In the genomic region with DNA sequence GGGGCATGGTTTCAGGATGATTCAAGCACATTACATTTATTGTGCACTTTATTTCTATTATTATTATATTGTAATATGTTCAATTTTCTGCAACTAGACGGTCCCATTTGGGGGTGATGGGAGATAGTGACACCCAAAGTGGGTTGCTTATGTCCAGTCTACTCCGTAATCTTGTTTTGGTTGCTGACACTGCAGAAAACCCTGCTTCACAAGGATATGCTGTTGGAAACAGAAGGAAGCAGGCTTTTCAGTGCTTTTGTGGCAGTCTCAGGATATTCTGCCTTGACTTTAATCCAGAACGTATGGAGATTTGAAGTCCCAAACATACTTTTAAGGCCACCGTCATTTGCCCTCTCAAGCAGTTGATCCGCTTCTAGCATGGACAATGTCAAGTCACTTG, we compare ENCODE assay signal across 31 cellular contexts.
"Had no signal": no experiment of that assay in that cellular context is flagged by ENCODE, and none has a peak within 500 bp of the region (broad histone marks: within the 10 kb centered on the region; RNA-seq: fewer than 3 reads in every experiment).

No MANE protein-coding gene starts in this region.

- H3K9me3 ChIP-seq: ascending aorta had no signal

- DNase-seq: activated B cell treated with CpG ODN at 0.5 μM for 24 hours; activated CD4-positive, alpha-beta memory T cell treated with anti-CD3 and anti-CD28 coated beads, Interleukin-2, amount 10 ng/mL, durations not matched to agents 7 days and 5 days; activated CD4-positive, alpha-beta T cell treated with anti-CD3 and anti-CD28 coated beads for 4 hours; activated CD4-positive, alpha-beta T cell treated with anti-CD3 and anti-CD28 coated beads, Interleukin-2, amount 10 ng/mL, durations not matched to agents 24 days and 14 days; activated CD4-positive, alpha-beta T cell treated with anti-CD3 and anti-CD28 coated beads, Interleukin-2, amount 50 U/mL, for 1 hour; activated CD4-positive, alpha-beta T cell treated with anti-CD3 and anti-CD28 coated beads, Interleukin-2, amount 50 U/mL, for 48 hours; activated CD4-positive, CD25-positive, alpha-beta regulatory T cell treated with anti-CD3 and anti-CD28 coated beads, Interleukin-2, amount 50 U/mL, for 72 hours; activated CD8-positive, alpha-beta memory T cell treated with anti-CD3 and anti-CD28 coated beads for 24 hours; activated CD8-positive, alpha-beta memory T cell treated with anti-CD3 and anti-CD28 coated beads, Interleukin-2, amount 10 ng/mL, durations not matched to agents 7 days and 5 days; activated CD8-positive, alpha-beta memory T cell treated with anti-CD3 and anti-CD28 coated beads, Interleukin-2, amount 50 U/mL, for 48 hours; activated CD8-positive, alpha-beta T cell treated with anti-CD3 and anti-CD28 coated beads, Interleukin-2, amount 10 ng/mL, durations not matched to agents 7 days and 5 days; activated effector memory CD4-positive, alpha-beta T cell treated with Interleukin-2 at 50 U/mL for 16 hours; activated gamma-delta T cell; activated naive CD4-positive, alpha-beta T cell treated with anti-CD3 and anti-CD28 coated beads, Interleukin-2, amount 10 ng/mL, durations not matched to agents 7 days and 5 days; activated naive CD4-positive, alpha-beta T cell treated with Interleukin-2 at 50 U/mL for 16 hours; activated naive CD8-positive, alpha-beta T cell treated with anti-CD3 and anti-CD28 coated beads, Interleukin-2, amount 10 ng/mL, durations not matched to agents 7 days and 5 days; activated naive CD8-positive, alpha-beta T cell treated with anti-CD3 and anti-CD28 coated beads, Interleukin-2, amount 50 U/mL, for 24 hours; activated T-cell treated with anti-CD3 and anti-CD28 coated beads, Interleukin-2, amount 50 U/mL, for 24 hours; activated T-cell treated with anti-CD3 and anti-CD28 coated beads, Interleukin-2, amount 50 U/mL, for 48 hours; amygdala; anterior cingulate cortex; caudate nucleus; cerebellar nuclear complex; T-helper 1 cell; T-helper 2 cell; T-helper 9 cell had no signal

- H3K27ac ChIP-seq: ascending aorta, cardiac muscle cell, VCaP had no signal

- H3K4me1 ChIP-seq: ascending aorta had no signal

- H3K27me3 ChIP-seq: ascending aorta, cardiac muscle cell had no signal

- ATAC-seq: activated CD8-positive, alpha-beta memory T cell treated with anti-CD3 and anti-CD28 coated beads, Interleukin-2, amount 10 ng/mL, durations not matched to agents 7 days and 5 days; activated CD8-positive, alpha-beta T cell treated with anti-CD3 and anti-CD28 coated beads, Interleukin-2, amount 10 ng/mL, durations not matched to agents 7 days and 5 days; activated naive CD8-positive, alpha-beta T cell treated with anti-CD3 and anti-CD28 coated beads, Interleukin-2, amount 50 U/mL, for 24 hours had no signal

- FAIRE-seq: bronchial epithelial cell, TTC549 had no signal

- H3K36me3 ChIP-seq: ascending aorta, cardiac muscle cell had no signal

- H3K4me3 ChIP-seq: ascending aorta, cardiac muscle cell had no signal
